Comparison of ENCODE assay signal across 8 cellular contexts in the genomic region with DNA sequence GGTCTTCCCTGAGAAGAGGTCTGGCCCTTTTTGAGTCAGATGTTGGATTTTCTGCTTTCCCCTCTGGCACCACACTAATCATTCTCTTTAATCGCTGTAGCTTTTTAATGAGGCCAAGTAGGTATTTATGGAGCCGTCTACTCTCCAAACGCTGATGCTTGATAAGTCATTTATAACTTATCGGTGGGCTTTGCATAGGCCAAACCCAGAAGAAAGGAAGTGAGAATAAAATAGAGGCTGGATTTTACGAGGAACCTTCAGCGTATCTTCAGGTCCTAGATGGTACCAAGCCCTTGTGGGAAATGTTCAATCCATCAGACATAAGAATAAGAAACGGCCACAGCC.
DNase-seq lines count a peak whose midpoint lies in the region; ATAC-seq and TF ChIP-seq lines count a peak whose summit lies in the region.

No MANE protein-coding gene starts in this region.

- DNase-seq in AG09309 (ENCODE audit: low read depth) (no peak), WTC11 (ENCODE audit: low spot score) (no peak), NCI-H1930 (lab: John Stamatoyannopoulos, UW) (no peak), erythroblast (lab: John Stamatoyannopoulos, UW) (no peak), NCI-H69 (lab: John Stamatoyannopoulos, UW) (no peak), HPDE6-E6E7 (ENCODE audit: extremely low spot score) (no peak)

- peaks cover 67% of the 10 kb centered on the region for H3K27me3 Mint-ChIP-seq in WTC11 (ENCODE audit: low read depth)

- WGBS in gastroesophageal sphincter (ENCODE audit: low coverage in 1 of 2), 2 donors = 35 to 60% methylated on average over 1 to 7 of the region's 7 CpGs

- peak overlapping the region; percentile 65 to 91 (median 86) for H3K27ac ChIP-seq in gastroesophageal sphincter
- no peak overlapping the region for H3K27ac ChIP-seq in parathyroid adenoma

- TF ChIP-seq POLR2A in gastroesophageal sphincter (IDR thresholded peaks at IDR 0.05) (no peak), erythroblast (IDR thresholded peaks at IDR 0.05; ENCODE audit: low read length) (no peak)

- H3K9ac ChIP-seq in parathyroid adenoma = no peak overlapping the region

- H3K9me3 Mint-ChIP-seq in WTC11 = no peaks in the 10 kb centered on the region

- H3K4me3 Mint-ChIP-seq in WTC11 = peak overlapping the region; percentile 72

- no peak overlapping the region for H2AFZ ChIP-seq in parathyroid adenoma

- H3K36me3 Mint-ChIP-seq in WTC11 = no peaks in the 10 kb centered on the region

- ATAC-seq in WTC11 = no peak
- no peak for ATAC-seq in gastroesophageal sphincter

- H3K9me3 ChIP-seq in gastroesophageal sphincter (no peaks in the 10 kb centered on the region), parathyroid adenoma (ENCODE audit: control insufficient read depth, low read length) (no peaks in the 10 kb centered on the region)

- no peak for TF ChIP-seq CTCF in AG09309 (IDR thresholded peaks at IDR 0.05; ENCODE audit: control insufficient read depth, insufficient read depth, low read depth, low read length, missing control alignments)
- TF ChIP-seq CTCF in WTC11 (IDR thresholded peaks at IDR 0.05) = no peak
- no peak for TF ChIP-seq CTCF in gastroesophageal sphincter (IDR thresholded peaks at IDR 0.05)
- no peak for TF ChIP-seq CTCF in parathyroid adenoma (IDR thresholded peaks at IDR 0.05)

- CTCF ChIA-PET in WTC11 (lab: Charles Lee) = no interaction called here

- H3K4me1 Mint-ChIP-seq in WTC11 = peaks cover 30% of the 10 kb centered on the region

- no peak overlapping the region for H3K27ac Mint-ChIP-seq in WTC11

- H3K4me1 ChIP-seq in gastroesophageal sphincter = peaks cover 2 to 41% (median 3%) of the 10 kb centered on the region in 3 donors
- H3K4me1 ChIP-seq in parathyroid adenoma = no peaks in the 10 kb centered on the region

- POLR2A ChIA-PET in WTC11 (lab: Charles Lee) = interaction anchor here (0.6 kb wide), 1 partner anchor 440 kb away, joined by 3 read pairs; no protein-coding TSS in a partner anchor

- H3K36me3 ChIP-seq in gastroesophageal sphincter = no peaks in the 10 kb centered on the region
- H3K36me3 ChIP-seq in parathyroid adenoma (ENCODE audit: control insufficient read depth, insufficient read depth, low read length) = no peaks in the 10 kb centered on the region

- no peaks in the 10 kb centered on the region for H3K79me2 ChIP-seq in parathyroid adenoma

- no peak for TF ChIP-seq EP300 in gastroesophageal sphincter (IDR thresholded peaks at IDR 0.05)

- H3K4me2 ChIP-seq in parathyroid adenoma (ENCODE audit: low read length) = peak overlapping the region; percentile 69

- H3K4me3 ChIP-seq in AG09309 (ENCODE audit: control insufficient read depth, low read depth, low read length) = peak overlapping the region; percentile 42
- H3K4me3 ChIP-seq in gastroesophageal sphincter = peak overlapping the region; percentile 55 to 65
- no peak overlapping the region for H3K4me3 ChIP-seq in parathyroid adenoma (ENCODE audit: low read depth, low read length)

- H3K27me3 ChIP-seq in gastroesophageal sphincter (no peaks in the 10 kb centered on the region), parathyroid adenoma (ENCODE audit: control insufficient read depth, insufficient read depth, low read length) (peaks cover 12% of the 10 kb centered on the region)

TF ChIP-seq in WTC11, 78 proteins besides CTCF, POLR2A, EP300 and RAD21:
- no peak for TF ChIP-seq CREB1 (CRISPR knock-in tag; IDR thresholded peaks at IDR 0.05)
- no peak for TF ChIP-seq SP1 (CRISPR knock-in tag; conservative IDR thresholded peaks at IDR 0.05)
- no peak for TF ChIP-seq ZBTB21 (CRISPR knock-in tag; IDR thresholded peaks at IDR 0.05; ENCODE audit: borderline replicate concordance)
- TF ChIP-seq HMGA2 (CRISPR knock-in tag; IDR thresholded peaks at IDR 0.05) = no peak
- TF ChIP-seq ERG (CRISPR knock-in tag; IDR thresholded peaks at IDR 0.05) = no peak
- no peak for TF ChIP-seq TCF7 (CRISPR knock-in tag; IDR thresholded peaks at IDR 0.05; ENCODE audit: low read depth)
- TF ChIP-seq TP53 (CRISPR knock-in tag; IDR thresholded peaks at IDR 0.05) = no peak
- TF ChIP-seq ZNF512 (CRISPR knock-in tag; IDR thresholded peaks at IDR 0.05; ENCODE audit: borderline replicate concordance) = no peak
- TF ChIP-seq MYBL2 (CRISPR knock-in tag; IDR thresholded peaks at IDR 0.05) = no peak
- TF ChIP-seq ESRRA (CRISPR knock-in tag; IDR thresholded peaks at IDR 0.05; ENCODE audit: borderline replicate concordance) = no peak
- TF ChIP-seq CREM (CRISPR knock-in tag; IDR thresholded peaks at IDR 0.05) = no peak
- TF ChIP-seq FOXJ3 (CRISPR knock-in tag; IDR thresholded peaks at IDR 0.05; ENCODE audit: borderline replicate concordance) = no peak
- TF ChIP-seq IRF2 (CRISPR knock-in tag; IDR thresholded peaks at IDR 0.05; ENCODE audit: borderline replicate concordance, low read depth) = no peak
- no peak for TF ChIP-seq FOXP1 (CRISPR knock-in tag; IDR thresholded peaks at IDR 0.05; ENCODE audit: borderline replicate concordance)
- TF ChIP-seq ZNF263 (CRISPR knock-in tag; IDR thresholded peaks at IDR 0.05; ENCODE audit: low read depth) = no peak
- no peak for TF ChIP-seq SOX15 (CRISPR knock-in tag; IDR thresholded peaks at IDR 0.05)
- TF ChIP-seq, protein P1, sequence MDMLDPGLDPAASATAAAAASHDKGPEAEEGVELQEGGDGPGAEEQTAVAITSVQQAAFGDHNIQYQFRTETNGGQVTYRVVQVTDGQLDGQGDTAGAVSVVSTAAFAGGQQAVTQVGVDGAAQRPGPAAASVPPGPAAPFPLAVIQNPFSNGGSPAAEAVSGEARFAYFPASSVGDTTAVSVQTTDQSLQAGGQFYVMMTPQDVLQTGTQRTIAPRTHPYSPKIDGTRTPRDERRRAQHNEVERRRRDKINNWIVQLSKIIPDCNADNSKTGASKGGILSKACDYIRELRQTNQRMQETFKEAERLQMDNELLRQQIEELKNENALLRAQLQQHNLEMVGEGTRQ (CRISPR knock-in tag; IDR thresholded peaks at IDR 0.05) = no peak
